In the genomic region with DNA sequence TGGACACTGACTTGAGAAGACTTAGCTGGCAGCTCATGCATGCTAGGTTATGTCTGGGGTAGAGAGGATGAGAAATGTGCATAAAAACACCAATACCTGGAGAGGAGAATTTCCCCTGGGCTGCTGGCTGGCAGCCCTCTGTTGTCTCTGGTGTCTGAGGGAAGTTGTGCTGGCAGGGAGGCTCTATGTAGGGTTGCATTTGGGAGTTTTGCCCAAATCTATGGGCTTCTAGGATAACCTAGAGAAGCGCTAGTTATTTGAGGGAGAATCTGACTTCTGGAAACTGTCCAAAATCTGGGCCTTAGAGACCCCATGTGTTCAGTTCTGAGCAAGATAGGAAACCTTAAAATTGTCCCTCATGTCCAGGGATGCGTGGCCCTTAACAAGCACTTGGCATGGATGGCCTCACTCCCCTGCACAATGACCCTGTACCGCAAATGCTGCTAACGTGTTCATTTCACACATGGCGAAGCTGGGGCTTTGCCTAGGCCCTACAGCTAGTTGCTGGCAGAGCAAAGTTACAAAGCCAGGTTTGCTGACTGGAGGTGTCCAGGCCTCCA, we compare ENCODE assay signal across 30 cellular contexts.
"Had no signal": no experiment of that assay in that cellular context is flagged by ENCODE, and none has a peak within 500 bp of the region (broad histone marks: within the 10 kb centered on the region; RNA-seq: fewer than 3 reads in every experiment).

No MANE protein-coding gene starts in this region.

- H3K27me3 ChIP-seq: ascending aorta, breast epithelium, cardiac muscle cell, dorsolateral prefrontal cortex had no signal

- H3K27me3 Mint-ChIP-seq: activated CD4-positive, alpha-beta T cell treated with anti-CD3 and anti-CD28 coated beads, Interleukin-2, amount 10 ng/mL, durations not matched to agents 24 days and 14 days; brain had no signal

- H3K4me3 Mint-ChIP-seq: activated CD4-positive, alpha-beta memory T cell treated with anti-CD3 and anti-CD28 coated beads for 36 hours; activated CD4-positive, alpha-beta T cell treated with anti-CD3 and anti-CD28 coated beads for 36 hours; activated CD4-positive, alpha-beta T cell treated with anti-CD3 and anti-CD28 coated beads, Interleukin-2, amount 10 ng/mL, durations not matched to agents 24 days and 14 days; activated CD8-positive, alpha-beta T cell treated with anti-CD3 and anti-CD28 coated beads, Interleukin-2, amount 10 ng/mL, durations not matched to agents 7 days and 5 days; activated naive CD4-positive, alpha-beta T cell treated with anti-CD3 and anti-CD28 coated beads, Interleukin-2, amount 10 ng/mL, durations not matched to agents 7 days and 5 days; activated naive CD8-positive, alpha-beta T cell treated with anti-CD3 and anti-CD28 coated beads, Interleukin-2, amount 10 ng/mL, durations not matched to agents 7 days and 5 days; activated T-cell treated with anti-CD3 and anti-CD28 coated beads, Interleukin-2, amount 50 U/mL, for 24 hours; activated T-cell treated with anti-CD3 and anti-CD28 coated beads, Interleukin-2, amount 50 U/mL, for 72 hours; brain; dendritic cell treated with granulocyte-macrophage colony-stimulating factor and Interleukin-4, amounts not matched to agents 40 ng/mL and 50 ng/mL, for 4 days; endodermal cell; T-helper 17 cell; T-helper 2 cell treated with Interferon-gamma antibody and Interleukin-4, amounts not matched to agents 5 μg/mL and 100 μg/mL, for 36 hours had no signal

- H3K4me1 ChIP-seq: ascending aorta, breast epithelium had no signal

- H3K9me3 ChIP-seq: ascending aorta, breast epithelium, heart left ventricle had no signal

- H3K4me1 Mint-ChIP-seq: activated CD4-positive, alpha-beta T cell treated with anti-CD3 and anti-CD28 coated beads for 36 hours; activated CD4-positive, alpha-beta T cell treated with anti-CD3 and anti-CD28 coated beads, Interleukin-2, amount 10 ng/mL, durations not matched to agents 24 days and 14 days; activated naive CD4-positive, alpha-beta T cell treated with anti-CD3 and anti-CD28 coated beads, Interleukin-2, amount 10 ng/mL, durations not matched to agents 7 days and 5 days; activated naive CD8-positive, alpha-beta T cell treated with anti-CD3 and anti-CD28 coated beads, Interleukin-2, amount 10 ng/mL, durations not matched to agents 7 days and 5 days; endodermal cell; T-helper 17 cell had no signal

- H3K27ac Mint-ChIP-seq: activated CD4-positive, alpha-beta memory T cell treated with anti-CD3 and anti-CD28 coated beads for 36 hours; activated CD4-positive, alpha-beta T cell treated with anti-CD3 and anti-CD28 coated beads for 36 hours; activated CD4-positive, alpha-beta T cell treated with anti-CD3 and anti-CD28 coated beads, Interleukin-2, amount 10 ng/mL, durations not matched to agents 24 days and 14 days; activated CD8-positive, alpha-beta T cell treated with anti-CD3 and anti-CD28 coated beads, Interleukin-2, amount 10 ng/mL, durations not matched to agents 7 days and 5 days; activated naive CD4-positive, alpha-beta T cell treated with anti-CD3 and anti-CD28 coated beads, Interleukin-2, amount 10 ng/mL, durations not matched to agents 7 days and 5 days; activated naive CD4-positive, alpha-beta T cell treated with anti-CD3 and anti-CD28 coated beads, Interleukin-2, amount 50 U/mL, for 72 hours; activated naive CD8-positive, alpha-beta T cell treated with anti-CD3 and anti-CD28 coated beads, Interleukin-2, amount 10 ng/mL, durations not matched to agents 7 days and 5 days; activated T-cell treated with anti-CD3 and anti-CD28 coated beads, Interleukin-2, amount 50 U/mL, for 24 hours; activated T-cell treated with anti-CD3 and anti-CD28 coated beads, Interleukin-2, amount 50 U/mL, for 72 hours; dendritic cell treated with granulocyte-macrophage colony-stimulating factor and Interleukin-4, amounts not matched to agents 40 ng/mL and 50 ng/mL, for 4 days; endodermal cell; T-helper 17 cell; T-helper 2 cell treated with Interferon-gamma antibody and Interleukin-4, amounts not matched to agents 5 μg/mL and 100 μg/mL, for 36 hours had no signal

- H3K27ac ChIP-seq: ascending aorta, breast epithelium, cardiac muscle cell, coronary artery, heart left ventricle had no signal

- DNase-seq: activated CD4-positive, alpha-beta memory T cell treated with anti-CD3 and anti-CD28 coated beads for 36 hours; activated CD4-positive, alpha-beta T cell treated with anti-CD3 and anti-CD28 coated beads for 36 hours; activated CD4-positive, alpha-beta T cell treated with anti-CD3 and anti-CD28 coated beads, Interleukin-2, amount 10 ng/mL, durations not matched to agents 24 days and 14 days; activated CD4-positive, CD25-positive, alpha-beta regulatory T cell; activated CD4-positive, CD25-positive, alpha-beta regulatory T cell treated with anti-CD3 and anti-CD28 coated beads, Interleukin-2, amount 50 U/mL, for 72 hours; activated CD8-positive, alpha-beta memory T cell treated with anti-CD3 and anti-CD28 coated beads, Interleukin-2, amount 50 U/mL, for 48 hours; activated CD8-positive, alpha-beta T cell treated with anti-CD3 and anti-CD28 coated beads, Interleukin-2, amount 10 ng/mL, durations not matched to agents 7 days and 5 days; activated gamma-delta T cell; activated naive CD4-positive, alpha-beta T cell; activated naive CD4-positive, alpha-beta T cell treated with anti-CD3 and anti-CD28 coated beads, Interleukin-2, amount 10 ng/mL, durations not matched to agents 7 days and 5 days; activated naive CD8-positive, alpha-beta T cell treated with anti-CD3 and anti-CD28 coated beads, Interleukin-2, amount 10 ng/mL, durations not matched to agents 7 days and 5 days; activated T-cell treated with anti-CD3 and anti-CD28 coated beads for 4 hours; activated T-cell treated with anti-CD3 and anti-CD28 coated beads, Interleukin-2, amount 50 U/mL, for 24 hours; activated T-cell treated with anti-CD3 and anti-CD28 coated beads, Interleukin-2, amount 50 U/mL, for 72 hours; central memory CD4-positive, alpha-beta T cell; effector memory CD4-positive, alpha-beta T cell; endodermal cell; foreskin fibroblast; heart left ventricle; T-helper 17 cell; T1000 had no signal

- H3K36me3 Mint-ChIP-seq: activated CD4-positive, alpha-beta memory T cell treated with anti-CD3 and anti-CD28 coated beads for 36 hours; activated naive CD4-positive, alpha-beta T cell treated with anti-CD3 and anti-CD28 coated beads, Interleukin-2, amount 10 ng/mL, durations not matched to agents 7 days and 5 days; activated naive CD4-positive, alpha-beta T cell treated with anti-CD3 and anti-CD28 coated beads, Interleukin-2, amount 50 U/mL, for 72 hours; activated naive CD8-positive, alpha-beta T cell treated with anti-CD3 and anti-CD28 coated beads, Interleukin-2, amount 10 ng/mL, durations not matched to agents 7 days and 5 days; brain had no signal

- H3K9me3 Mint-ChIP-seq: activated CD4-positive, alpha-beta memory T cell treated with anti-CD3 and anti-CD28 coated beads for 36 hours; activated CD4-positive, alpha-beta T cell treated with anti-CD3 and anti-CD28 coated beads, Interleukin-2, amount 10 ng/mL, durations not matched to agents 24 days and 14 days; activated naive CD4-positive, alpha-beta T cell treated with anti-CD3 and anti-CD28 coated beads, Interleukin-2, amount 10 ng/mL, durations not matched to agents 7 days and 5 days; activated naive CD4-positive, alpha-beta T cell treated with anti-CD3 and anti-CD28 coated beads, Interleukin-2, amount 50 U/mL, for 72 hours; activated naive CD8-positive, alpha-beta T cell treated with anti-CD3 and anti-CD28 coated beads, Interleukin-2, amount 10 ng/mL, durations not matched to agents 7 days and 5 days; activated T-cell treated with anti-CD3 and anti-CD28 coated beads, Interleukin-2, amount 50 U/mL, for 24 hours; activated T-cell treated with anti-CD3 and anti-CD28 coated beads, Interleukin-2, amount 50 U/mL, for 72 hours; brain; dendritic cell treated with granulocyte-macrophage colony-stimulating factor and Interleukin-4, amounts not matched to agents 40 ng/mL and 50 ng/mL, for 4 days; endodermal cell; T-helper 2 cell treated with Interferon-gamma antibody and Interleukin-4, amounts not matched to agents 5 μg/mL and 100 μg/mL, for 36 hours had no signal
